1 cellular context compared by ENCODE assay signal in the genomic region with DNA sequence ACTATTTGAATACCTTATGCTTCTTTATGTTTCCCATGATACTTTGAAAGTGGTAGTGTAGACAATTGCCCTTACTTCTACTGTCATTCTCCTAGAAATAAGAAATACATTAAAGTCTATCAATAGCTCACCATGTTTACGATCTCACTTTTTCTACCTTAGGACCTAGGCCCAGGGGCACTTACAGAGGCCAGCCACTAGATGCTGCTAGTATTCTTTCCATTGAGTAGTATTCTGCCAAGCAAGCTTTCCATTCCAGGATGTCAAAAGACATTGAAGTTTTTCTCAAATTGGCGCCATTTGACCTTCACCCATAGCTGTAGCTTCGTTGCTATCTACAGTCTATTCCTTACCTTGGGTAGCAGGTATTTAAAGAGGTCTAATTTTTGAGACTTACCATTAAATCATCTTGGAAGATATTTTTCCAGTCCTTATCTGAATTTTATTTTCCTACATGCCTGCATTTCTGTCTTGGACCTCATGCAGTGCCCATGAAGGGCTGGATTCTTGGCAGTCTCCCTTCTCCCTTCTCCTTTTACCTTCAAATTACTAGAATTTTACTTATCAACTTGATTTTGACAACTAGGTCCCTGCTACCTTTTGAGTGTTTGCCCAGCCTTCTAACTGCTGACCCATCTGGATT.
TF ChIP-seq lines count a peak whose summit lies in the region.

No MANE protein-coding gene starts in this region.

TF ChIP-seq in HepG2, 621 proteins besides CTCF, POLR2A, EP300 and RAD21 (continued from another document):
- TF ChIP-seq ZSCAN29 (CRISPR knock-in tag; conservative IDR thresholded peaks at IDR 0.05) (no peak), MEIS1 (CRISPR knock-in tag; IDR thresholded peaks at IDR 0.05; ENCODE audit: borderline replicate concordance) (no peak), ARHGAP35 (CRISPR knock-in tag; IDR thresholded peaks at IDR 0.05; ENCODE audit: borderline replicate concordance) (no peak), ZSCAN21 (CRISPR knock-in tag; IDR thresholded peaks at IDR 0.05; ENCODE audit: borderline replicate concordance) (no peak), PCBP2 (optimal IDR thresholded peaks at IDR 0.05; ENCODE audit: low read depth, low read length, poor library complexity, severe bottlenecking) (no peak), ZFX (CRISPR knock-in tag; IDR thresholded peaks at IDR 0.05; ENCODE audit: low read depth) (0 out of 2 replicates have a peak, but pooled peaks have one; percentile 21), YY1 (IDR thresholded peaks at IDR 0.05; ENCODE audit: insufficient read depth, insufficient replicate concordance, low read depth, low read length) (no peak), FOXA3 (CRISPR knock-in tag; IDR thresholded peaks at IDR 0.05) (0 out of 2 replicates have a peak, but pooled peaks have one; percentile 19), ZNF749 (CRISPR knock-in tag; IDR thresholded peaks at IDR 0.05; ENCODE audit: borderline replicate concordance) (no peak), POLR2AphosphoS5 (IDR thresholded peaks at IDR 0.05; ENCODE audit: low read depth, low read length) (no peak), KLF6 (CRISPR knock-in tag; IDR thresholded peaks at IDR 0.05) (no peak), ZNF562 (CRISPR knock-in tag; IDR thresholded peaks at IDR 0.05; ENCODE audit: borderline replicate concordance) (no peak), FOXC1 (CRISPR knock-in tag; IDR thresholded peaks at IDR 0.05; ENCODE audit: borderline replicate concordance) (no peak), PITX1 (CRISPR knock-in tag; IDR thresholded peaks at IDR 0.05) (no peak), KDM5A (IDR thresholded peaks at IDR 0.05; ENCODE audit: borderline replicate concordance, low read length) (no peak), ZNF543 (CRISPR knock-in tag; IDR thresholded peaks at IDR 0.05) (no peak), STAG1 (CRISPR knock-in tag; IDR thresholded peaks at IDR 0.05) (peak; percentile 88)
- TF ChIP-seq, protein P1, sequence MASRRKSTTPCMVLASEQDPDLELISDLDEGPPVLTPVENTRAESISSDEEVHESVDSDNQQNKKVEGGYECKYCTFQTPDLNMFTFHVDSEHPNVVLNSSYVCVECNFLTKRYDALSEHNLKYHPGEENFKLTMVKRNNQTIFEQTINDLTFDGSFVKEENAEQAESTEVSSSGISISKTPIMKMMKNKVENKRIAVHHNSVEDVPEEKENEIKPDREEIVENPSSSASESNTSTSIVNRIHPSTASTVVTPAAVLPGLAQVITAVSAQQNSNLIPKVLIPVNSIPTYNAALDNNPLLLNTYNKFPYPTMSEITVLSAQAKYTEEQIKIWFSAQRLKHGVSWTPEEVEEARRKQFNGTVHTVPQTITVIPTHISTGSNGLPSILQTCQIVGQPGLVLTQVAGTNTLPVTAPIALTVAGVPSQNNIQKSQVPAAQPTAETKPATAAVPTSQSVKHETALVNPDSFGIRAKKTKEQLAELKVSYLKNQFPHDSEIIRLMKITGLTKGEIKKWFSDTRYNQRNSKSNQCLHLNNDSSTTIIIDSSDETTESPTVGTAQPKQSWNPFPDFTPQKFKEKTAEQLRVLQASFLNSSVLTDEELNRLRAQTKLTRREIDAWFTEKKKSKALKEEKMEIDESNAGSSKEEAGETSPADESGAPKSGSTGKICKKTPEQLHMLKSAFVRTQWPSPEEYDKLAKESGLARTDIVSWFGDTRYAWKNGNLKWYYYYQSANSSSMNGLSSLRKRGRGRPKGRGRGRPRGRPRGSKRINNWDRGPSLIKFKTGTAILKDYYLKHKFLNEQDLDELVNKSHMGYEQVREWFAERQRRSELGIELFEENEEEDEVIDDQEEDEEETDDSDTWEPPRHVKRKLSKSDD (CRISPR knock-in tag; IDR thresholded peaks at IDR 0.05; ENCODE audit: low read depth), result no peak
- TF ChIP-seq, protein P2, sequence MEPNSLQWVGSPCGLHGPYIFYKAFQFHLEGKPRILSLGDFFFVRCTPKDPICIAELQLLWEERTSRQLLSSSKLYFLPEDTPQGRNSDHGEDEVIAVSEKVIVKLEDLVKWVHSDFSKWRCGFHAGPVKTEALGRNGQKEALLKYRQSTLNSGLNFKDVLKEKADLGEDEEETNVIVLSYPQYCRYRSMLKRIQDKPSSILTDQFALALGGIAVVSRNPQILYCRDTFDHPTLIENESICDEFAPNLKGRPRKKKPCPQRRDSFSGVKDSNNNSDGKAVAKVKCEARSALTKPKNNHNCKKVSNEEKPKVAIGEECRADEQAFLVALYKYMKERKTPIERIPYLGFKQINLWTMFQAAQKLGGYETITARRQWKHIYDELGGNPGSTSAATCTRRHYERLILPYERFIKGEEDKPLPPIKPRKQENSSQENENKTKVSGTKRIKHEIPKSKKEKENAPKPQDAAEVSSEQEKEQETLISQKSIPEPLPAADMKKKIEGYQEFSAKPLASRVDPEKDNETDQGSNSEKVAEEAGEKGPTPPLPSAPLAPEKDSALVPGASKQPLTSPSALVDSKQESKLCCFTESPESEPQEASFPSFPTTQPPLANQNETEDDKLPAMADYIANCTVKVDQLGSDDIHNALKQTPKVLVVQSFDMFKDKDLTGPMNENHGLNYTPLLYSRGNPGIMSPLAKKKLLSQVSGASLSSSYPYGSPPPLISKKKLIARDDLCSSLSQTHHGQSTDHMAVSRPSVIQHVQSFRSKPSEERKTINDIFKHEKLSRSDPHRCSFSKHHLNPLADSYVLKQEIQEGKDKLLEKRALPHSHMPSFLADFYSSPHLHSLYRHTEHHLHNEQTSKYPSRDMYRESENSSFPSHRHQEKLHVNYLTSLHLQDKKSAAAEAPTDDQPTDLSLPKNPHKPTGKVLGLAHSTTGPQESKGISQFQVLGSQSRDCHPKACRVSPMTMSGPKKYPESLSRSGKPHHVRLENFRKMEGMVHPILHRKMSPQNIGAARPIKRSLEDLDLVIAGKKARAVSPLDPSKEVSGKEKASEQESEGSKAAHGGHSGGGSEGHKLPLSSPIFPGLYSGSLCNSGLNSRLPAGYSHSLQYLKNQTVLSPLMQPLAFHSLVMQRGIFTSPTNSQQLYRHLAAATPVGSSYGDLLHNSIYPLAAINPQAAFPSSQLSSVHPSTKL (CRISPR knock-in tag; IDR thresholded peaks at IDR 0.05), result no peak
TF ChIP-seq in HepG2: peak in this region for 4.
